ENCODE assay signal across 8 cellular contexts in the genomic region with DNA sequence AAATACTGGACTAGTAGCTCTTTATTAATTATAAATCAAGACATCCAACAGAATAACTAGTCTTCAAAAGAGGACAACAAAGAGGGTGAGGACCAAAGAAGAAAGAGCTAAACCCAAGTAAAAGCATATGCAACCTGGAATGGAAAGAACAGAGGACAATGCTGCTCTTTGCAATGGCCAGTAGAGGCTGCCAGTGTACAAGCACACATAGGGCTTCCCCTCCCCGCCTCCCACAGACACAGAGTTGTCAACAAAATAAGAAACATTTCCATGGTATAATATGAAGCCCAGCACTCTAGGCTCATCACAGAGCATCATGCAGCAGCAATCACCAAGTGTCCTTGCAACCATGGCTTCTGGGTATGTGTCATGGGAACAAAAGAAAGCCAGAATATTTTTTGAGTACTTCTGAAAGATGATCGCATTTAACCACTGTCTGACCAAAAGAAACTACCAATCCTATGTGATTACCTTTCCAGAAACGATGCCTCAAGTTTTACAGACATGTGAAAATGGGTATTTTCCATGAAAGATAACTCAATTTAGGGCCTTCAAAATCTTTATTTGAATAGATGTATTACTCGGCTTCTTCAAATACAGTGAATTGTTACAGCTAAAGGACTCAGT. TPM values are rescaled to one million over a fixed set of nuclear protein-coding genes. Genes with fewer than 3 reads are reported as not detected.
DNase-seq lines count a peak whose midpoint lies in the region; ATAC-seq, FAIRE-seq and TF ChIP-seq lines count a peak whose summit lies in the region.

No MANE protein-coding gene starts in this region.

- CTCF ChIA-PET in HepG2 (lab: Yijun Ruan, JAX; ENCODE audit: low intra/inter-chr PET ratio, low total read pairs): no interaction called here

- peaks cover 3% of the 10 kb centered on the region for H3K9me3 Mint-ChIP-seq in chondrocyte (ENCODE audit: low read depth)

- no peak overlapping the region for H3K4me2 ChIP-seq in HepG2 (ENCODE audit: low read depth, low read length)

- no peaks in the 10 kb centered on the region for H3K27me3 ChIP-seq in HepG2 (ENCODE audit: control insufficient read depth in 1 of 2, insufficient read depth in 2 of 2, low read length in 2 of 2)

- no peak overlapping the region for H3K4me3 Mint-ChIP-seq in chondrocyte (ENCODE audit: unreplicated experiment)

- TF ChIP-seq RAD21 in HepG2 (CRISPR knock-in tag; IDR thresholded peaks at IDR 0.05): peak; percentile 63; the same call in 1 of the 2 replicates

- H3K27me3 Mint-ChIP-seq in chondrocyte (ENCODE audit: low read depth): no peaks in the 10 kb centered on the region

- no TSS peak for BruUV-seq in HepG2 (replicated peaks; lab: Mats Ljungman, UMichigan)

- TF ChIP-seq CTCF in chondrocyte (IDR thresholded peaks at IDR 0.05) (peak; percentile 93), HepG2 (CRISPR knock-in tag; IDR thresholded peaks at IDR 0.05) (peak; percentile 85)

- DNase-seq in AG20443 (ENCODE audit: low spot score) (peak; percentile 76), NCI-H2107 treated with DMSO at 0.1 percent for 48 hours (lab: John Stamatoyannopoulos, UW; ENCODE audit: unreplicated experiment) (peak; percentile 62), chondrocyte (ENCODE audit: low spot score) (no peak), HepG2 (ENCODE audit: low spot score) (peak; percentile 63)
- DNase-seq in stimulated activated CD8-positive, alpha-beta memory T cell treated with anti-CD3 and anti-CD28 coated beads, Interleukin-12 subunit alpha, Interleukin-12 subunit beta, amount 100 ng/mL, for 4 hours (ENCODE audit: low read depth): peak; percentile 15

- 63% methylated on average over 4 of the region's 4 CpGs for WGBS in HepG2 (ENCODE audit: low lambda C conversion rate)

- H3K27ac ChIP-seq in HepG2 (ENCODE audit: extremely low read length, insufficient read depth, low read length): no peak overlapping the region

- H3K4me3 ChIP-seq in HepG2 (replicated peaks in 1 of 3; ENCODE audit: insufficient read depth in 1 of 3, low read depth in 2 of 3, low read length in 3 of 3): no peak overlapping the region

- no peaks in the 10 kb centered on the region for H3K36me3 ChIP-seq in HepG2 (replicated peaks in 1 of 2; ENCODE audit: control insufficient read depth in 1 of 2, insufficient read depth in 2 of 2, low read length in 2 of 2)

- intact Hi-C loops in HepG2 (cut with micrococcal nuclease; ENCODE audit: unreplicated experiment): loop anchor here (1.0 to 5.0 kb wide), 3 partner anchors 55 to 265 kb away; no protein-coding TSS in a partner anchor

- H3K9ac ChIP-seq in HepG2 (ENCODE audit: insufficient read depth, low read depth, low read length): no peak overlapping the region

- TF ChIP-seq POLR2A in HepG2 (IDR thresholded peaks at IDR 0.05; ENCODE audit: insufficient read depth in 1 of 2, low read depth in 2 of 2, low read length in 2 of 2): no peak

- peak; percentile 97 for ATAC-seq in GM18868 (IDR thresholded peaks at IDR 0.05; ENCODE audit: unreplicated experiment)
- ATAC-seq in HG03095 (IDR thresholded peaks at IDR 0.05; ENCODE audit: unreplicated experiment): peak; percentile 98
- ATAC-seq in activated CD4-positive, CD25-positive, alpha-beta regulatory T cell treated with anti-CD3 and anti-CD28 coated beads, Interleukin-2, amount 50 U/mL, for 24 hours: peak; percentile 95 to 97
- ATAC-seq in HepG2: peak; percentile 100

- POLR2A ChIA-PET in HepG2 (lab: Yijun Ruan, JAX): interaction anchor here (0.8 kb wide), 1 partner anchor 59 kb away, joined by 3 read pairs; no protein-coding TSS in a partner anchor

- peaks cover 1% of the 10 kb centered on the region for H3K36me3 Mint-ChIP-seq in chondrocyte (ENCODE audit: low read depth)

- TF ChIP-seq EP300 in HepG2 (IDR thresholded peaks at IDR 0.05; ENCODE audit: low read depth in 2 of 2, low read length in 2 of 2): no peak
- no peak for TF ChIP-seq EP300 in HepG2 (CRISPR knock-in tag; IDR thresholded peaks at IDR 0.05; ENCODE audit: borderline replicate concordance)

- peak overlapping the region; percentile 76 for H3K27ac Mint-ChIP-seq in chondrocyte (ENCODE audit: unreplicated experiment)

- no peak overlapping the region for H2AFZ ChIP-seq in HepG2 (ENCODE audit: low read length)

- no peaks in the 10 kb centered on the region for H3K9me3 ChIP-seq in HepG2 (ENCODE audit: low read length)

- no peaks in the 10 kb centered on the region for H3K4me1 ChIP-seq in HepG2 (ENCODE audit: insufficient read depth, low read length)

- no peaks in the 10 kb centered on the region for H3K79me2 ChIP-seq in HepG2 (ENCODE audit: insufficient read depth, low read length)

- in situ Hi-C loops in HepG2 (cut with HindIII; ENCODE audit: extremely low pct_ligation_motif_present, low pct_unique_long_range_greater_than_20kb): loop anchor here (10.0 kb wide), 1 partner anchor 177 kb away; no protein-coding TSS in a partner anchor

- H4K20me1 ChIP-seq in HepG2 (ENCODE audit: insufficient read depth, low read length): no peaks in the 10 kb centered on the region

- peak; percentile 43 for FAIRE-seq in HepG2 (lab: Jason Lieb, UNC)

- H3K4me1 Mint-ChIP-seq in chondrocyte (ENCODE audit: low read depth): peaks cover 32% of the 10 kb centered on the region

TF ChIP-seq in HepG2, 621 proteins besides CTCF, POLR2A, EP300 and RAD21 (continues in another document):
- TF ChIP-seq MATR3 (CRISPR knock-in tag; IDR thresholded peaks at IDR 0.05): no peak
- 0 out of 2 replicates have a peak, but pooled peaks have one; percentile 33 for TF ChIP-seq ZNF878 (CRISPR knock-in tag; IDR thresholded peaks at IDR 0.05)
- peak; percentile 16; the same call in 1 of the 2 replicates for TF ChIP-seq HDAC2 (CRISPR knock-in tag; IDR thresholded peaks at IDR 0.05)
- TF ChIP-seq, protein P1, sequence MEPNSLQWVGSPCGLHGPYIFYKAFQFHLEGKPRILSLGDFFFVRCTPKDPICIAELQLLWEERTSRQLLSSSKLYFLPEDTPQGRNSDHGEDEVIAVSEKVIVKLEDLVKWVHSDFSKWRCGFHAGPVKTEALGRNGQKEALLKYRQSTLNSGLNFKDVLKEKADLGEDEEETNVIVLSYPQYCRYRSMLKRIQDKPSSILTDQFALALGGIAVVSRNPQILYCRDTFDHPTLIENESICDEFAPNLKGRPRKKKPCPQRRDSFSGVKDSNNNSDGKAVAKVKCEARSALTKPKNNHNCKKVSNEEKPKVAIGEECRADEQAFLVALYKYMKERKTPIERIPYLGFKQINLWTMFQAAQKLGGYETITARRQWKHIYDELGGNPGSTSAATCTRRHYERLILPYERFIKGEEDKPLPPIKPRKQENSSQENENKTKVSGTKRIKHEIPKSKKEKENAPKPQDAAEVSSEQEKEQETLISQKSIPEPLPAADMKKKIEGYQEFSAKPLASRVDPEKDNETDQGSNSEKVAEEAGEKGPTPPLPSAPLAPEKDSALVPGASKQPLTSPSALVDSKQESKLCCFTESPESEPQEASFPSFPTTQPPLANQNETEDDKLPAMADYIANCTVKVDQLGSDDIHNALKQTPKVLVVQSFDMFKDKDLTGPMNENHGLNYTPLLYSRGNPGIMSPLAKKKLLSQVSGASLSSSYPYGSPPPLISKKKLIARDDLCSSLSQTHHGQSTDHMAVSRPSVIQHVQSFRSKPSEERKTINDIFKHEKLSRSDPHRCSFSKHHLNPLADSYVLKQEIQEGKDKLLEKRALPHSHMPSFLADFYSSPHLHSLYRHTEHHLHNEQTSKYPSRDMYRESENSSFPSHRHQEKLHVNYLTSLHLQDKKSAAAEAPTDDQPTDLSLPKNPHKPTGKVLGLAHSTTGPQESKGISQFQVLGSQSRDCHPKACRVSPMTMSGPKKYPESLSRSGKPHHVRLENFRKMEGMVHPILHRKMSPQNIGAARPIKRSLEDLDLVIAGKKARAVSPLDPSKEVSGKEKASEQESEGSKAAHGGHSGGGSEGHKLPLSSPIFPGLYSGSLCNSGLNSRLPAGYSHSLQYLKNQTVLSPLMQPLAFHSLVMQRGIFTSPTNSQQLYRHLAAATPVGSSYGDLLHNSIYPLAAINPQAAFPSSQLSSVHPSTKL (CRISPR knock-in tag; IDR thresholded peaks at IDR 0.05): peak; percentile 18; the same call in 1 of the 2 replicates

RNA-seq across cellular contexts. Expression of a gene that starts 58.1 kb away (rescaled TPM):
- total RNA-seq in chondrocyte: 4.0 to 10.6 TPM (median 4.1 TPM) in 3 replicates
- total RNA-seq in HepG2 (2016; rRNA removed; fragmentation: Illumina TruSeq; extraction: Trizol): 2.7 and 3.0 TPM in 2 replicates
- 3.7 and 4.9 TPM in 2 replicates for total RNA-seq in HepG2 (2016; cell fraction: cytosol; rRNA removed; fragmentation: Illumina TruSeq; extraction: Trizol; ENCODE audit: low read depth)
- 2.4 and 3.2 TPM in 2 replicates for total RNA-seq in HepG2 (2016; cell fraction: insoluble cytoplasmic fraction; rRNA removed; fragmentation: Illumina TruSeq; extraction: Trizol)
- total RNA-seq in HepG2 (2016; cell fraction: membrane; rRNA removed; fragmentation: Illumina TruSeq; extraction: Trizol): 2.9 and 3.2 TPM in 2 replicates
- 7.2 and 7.3 TPM in 2 replicates for total RNA-seq in HepG2 (2016; cell fraction: nucleus; rRNA removed; fragmentation: Illumina TruSeq; extraction: Trizol)
- polyA plus RNA-seq in HepG2 (2011; rRNA removed): 4.7 and 5.3 TPM in 2 replicates
- 3.9 and 4.3 TPM in 2 replicates for polyA plus RNA-seq in HepG2 (2011; cell fraction: cytosol; rRNA removed)
- 12.9 and 16.8 TPM in 2 replicates for polyA plus RNA-seq in HepG2 (2011; cell fraction: nucleus; rRNA removed)
- 4.7 and 5.2 TPM in 2 replicates for polyA plus RNA-seq in HepG2 (2012)
- polyA plus RNA-seq in HepG2 (2016; cell fraction: cytosol; fragmentation: Illumina TruSeq; extraction: Trizol; ENCODE audit: low read depth): 0.20 and 0.32 TPM in 2 replicates
- polyA plus RNA-seq in HepG2 (2016; cell fraction: insoluble cytoplasmic fraction; fragmentation: Illumina TruSeq; extraction: Trizol; ENCODE audit: low read depth): 1.9 and 2.4 TPM in 2 replicates
- polyA plus RNA-seq in HepG2 (2016; cell fraction: membrane; fragmentation: Illumina TruSeq; extraction: Trizol; ENCODE audit: low read depth): 0.43 and 0.62 TPM in 2 replicates
- polyA plus RNA-seq in HepG2 (2016; cell fraction: nucleus; fragmentation: Illumina TruSeq; extraction: Trizol; ENCODE audit: insufficient read depth, low read depth): 6.5 and 6.8 TPM in 2 replicates
- polyA minus RNA-seq in HepG2 (2011; rRNA and poly(A)+ RNA removed; ENCODE audit: low replicate concordance): 42.7 and 89.6 TPM in 2 replicates
- polyA minus RNA-seq in HepG2 (2011; cell fraction: cytosol; rRNA and poly(A)+ RNA removed): 8.6 and 15.4 TPM in 2 replicates
- 59.9 and 64.2 TPM in 2 replicates for polyA minus RNA-seq in HepG2 (2011; cell fraction: nucleus; rRNA and poly(A)+ RNA removed)
